Comparison of ENCODE assay signal across 27 cellular contexts in the genomic region with DNA sequence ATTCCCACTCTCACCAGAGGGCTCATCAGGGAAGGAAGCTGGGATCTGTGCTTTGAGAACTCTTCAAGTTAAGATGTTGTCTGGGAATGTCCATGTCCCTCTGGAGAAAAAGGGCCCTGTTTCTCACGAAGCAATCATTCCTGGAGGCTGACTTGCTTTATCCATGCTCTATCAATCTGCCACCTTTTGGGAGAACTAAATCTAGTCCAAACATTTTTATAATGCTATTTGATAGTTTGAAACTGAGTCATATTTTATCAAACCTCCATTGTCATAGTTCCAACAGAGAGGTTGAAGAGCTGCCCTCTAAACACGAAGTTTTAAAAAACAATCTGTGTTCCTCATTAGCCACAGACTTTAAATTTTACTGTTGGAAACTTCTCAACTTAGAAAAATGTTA.
DNase-seq lines count a peak whose midpoint lies in the region; ATAC-seq and TF ChIP-seq lines count a peak whose summit lies in the region.
"Had no signal": no experiment of that assay in that cellular context is flagged by ENCODE, and none has a peak within 500 bp of the region (broad histone marks: within the 10 kb centered on the region; RNA-seq: fewer than 3 reads in every experiment).

No MANE protein-coding gene starts in this region.

- intact Hi-C loops in colonic mucosa (cut with DNase I), result no loop called here

- H2AFZ ChIP-seq in ACC112 (ENCODE audit: low read length, unreplicated experiment), result peak overlapping the region; percentile 27
- 0 out of 2 replicates have a peak overlapping the region, but pooled peaks have one; percentile 58 for H2AFZ ChIP-seq in Karpas-422 (ENCODE audit: low read length)

- no peaks in the 10 kb centered on the region for H3K9me2 ChIP-seq in Karpas-422 (replicated peaks; ENCODE audit: insufficient read depth, low read length)

- H3K4me3 ChIP-seq in ACC112 (ENCODE audit: low read depth, low read length) (no peak overlapping the region), Karpas-422 (ENCODE audit: low read length) (no peak overlapping the region), fibroblast of the aortic adventitia (ENCODE audit: low read depth, low read length) (no peak overlapping the region), colonic mucosa (no peak overlapping the region)
- H3K4me3 ChIP-seq: GM12878, K562, Peyer's patch, SJCRH30 had no signal

- no peak for TF ChIP-seq CTCF in fibroblast of the aortic adventitia (IDR thresholded peaks at IDR 0.05; ENCODE audit: insufficient read depth, low read length)
- no peak for TF ChIP-seq CTCF in colonic mucosa (IDR thresholded peaks at IDR 0.05)

- no peaks in the 10 kb centered on the region for H4K20me1 ChIP-seq in Karpas-422 (ENCODE audit: insufficient read depth, low read depth, low read length)

- H3K4me1 ChIP-seq in ACC112 (ENCODE audit: control insufficient read depth, insufficient read depth, low read length, unreplicated experiment), result peaks cover 23% of the 10 kb centered on the region
- peaks cover 67% of the 10 kb centered on the region for H3K4me1 ChIP-seq in Karpas-422 (ENCODE audit: low read length)
- no peaks in the 10 kb centered on the region for H3K4me1 ChIP-seq in colonic mucosa
- H3K4me1 ChIP-seq: Peyer's patch had no signal

- H3K4me2 ChIP-seq in Karpas-422 (ENCODE audit: low read depth, low read length, poor library complexity, severe bottlenecking), result no peak overlapping the region

- H3K9me3 ChIP-seq in Karpas-422 (ENCODE audit: low read length) (no peaks in the 10 kb centered on the region), colonic mucosa (no peaks in the 10 kb centered on the region)
- H3K9me3 ChIP-seq: Peyer's patch, SJCRH30 had no signal

- H3K36me3 ChIP-seq in ACC112 (ENCODE audit: insufficient read depth, low read length) (no peaks in the 10 kb centered on the region), Karpas-422 (ENCODE audit: insufficient read depth, low read length) (no peaks in the 10 kb centered on the region), colonic mucosa (no peaks in the 10 kb centered on the region)
- H3K36me3 ChIP-seq: Peyer's patch, SJCRH30 had no signal

- DNase-seq in EL (peak; percentile 53), Karpas-422 (no peak), fibroblast of the aortic adventitia (ENCODE audit: low read depth) (peak; percentile 57), cortex of kidney (lab: John Stamatoyannopoulos, UW) (no peak), colonic mucosa (no peak), foreskin melanocyte (no peak)
- DNase-seq: AML-193; C1 segment of cervical spinal cord; Calu3; CD8-positive, alpha-beta T cell; DMS153; GDM1; H9; NCI-H1092; NCI-H1436 treated with DMSO at 0.1 percent for 48 hours; NCI-H2029; NCI-H2227 treated with DMSO at 0.1 percent for 48 hours; NCI-H510A; NCI-H748 treated with DMSO at 0.1 percent for 48 hours; NK-92 treated with Interleukin-12 subunit alpha and Interleukin-12 subunit beta, amount 100 ng/mL, for 24 hours; Peyer's patch; SJCRH30 had no signal

- H3K9ac ChIP-seq in Karpas-422 (ENCODE audit: low read length), result no peak overlapping the region
- H3K9ac ChIP-seq in colonic mucosa (ENCODE audit: low read depth in 2 of 2, low read length in 2 of 2), result no peak overlapping the region

- ATAC-seq in GM21390 (IDR thresholded peaks at IDR 0.05; ENCODE audit: unreplicated experiment), result no peak
- ATAC-seq: CD8-positive, alpha-beta T cell; GM12878; HepG2; K562 had no signal

- H3K79me2 ChIP-seq in ACC112 (ENCODE audit: control insufficient read depth, insufficient read depth, low read length, unreplicated experiment) (no peaks in the 10 kb centered on the region), Karpas-422 (ENCODE audit: low read length) (no peaks in the 10 kb centered on the region)

- H3K27ac ChIP-seq in ACC112 (ENCODE audit: low read depth, low read length), result no peak overlapping the region
- H3K27ac ChIP-seq in Karpas-422 (ENCODE audit: low read length), result peak overlapping the region; percentile 98; the same call in 1 of the 2 replicates
- H3K27ac ChIP-seq in colonic mucosa, result no peak overlapping the region
- H3K27ac ChIP-seq: Peyer's patch, SJCRH30 had no signal

- no peaks in the 10 kb centered on the region for H3K27me3 ChIP-seq in ACC112 (ENCODE audit: insufficient read depth, low read length)
- no peaks in the 10 kb centered on the region for H3K27me3 ChIP-seq in Karpas-422 (ENCODE audit: low read length)
- no peaks in the 10 kb centered on the region for H3K27me3 ChIP-seq in colonic mucosa
- H3K27me3 ChIP-seq: Peyer's patch, SJCRH30 had no signal

Comparison
In these comparisons a context has a peak if more than half of its experiments do, and no peak if none do; other contexts are left out.
1. DNase-seq: peak in EL (single experiment) and fibroblast of the aortic adventitia (single experiment); none in Karpas-422 (single experiment), cortex of kidney (single experiment), colonic mucosa (single experiment) and foreskin melanocyte (single experiment).